6 cellular contexts compared by ENCODE assay signal in genomic region chr15:42491540-42492225, GRCh38. TPM values are rescaled to one million over a fixed set of nuclear protein-coding genes. Genes with fewer than 3 reads are reported as not detected.
DNase-seq lines count a peak whose midpoint lies in the region; ATAC-seq and TF ChIP-seq lines count a peak whose summit lies in the region.

No MANE protein-coding gene starts in this region.

- H3K36me3 Mint-ChIP-seq in neural progenitor cell, result peaks cover 6% of the 10 kb centered on the region

- TF ChIP-seq CTCF in brain microvascular endothelial cell (IDR thresholded peaks at IDR 0.05; ENCODE audit: low read depth, low read length, missing control alignments) (no peak), neural progenitor cell (IDR thresholded peaks at IDR 0.05) (no peak)

- H3K27ac Mint-ChIP-seq in neural progenitor cell, result peak overlapping the region; percentile 100

- H4K20me1 ChIP-seq in neural progenitor cell (ENCODE audit: low read depth), result no peaks in the 10 kb centered on the region

- H3K9ac ChIP-seq in neural progenitor cell, result peak overlapping the region; percentile 70

- H3K27me3 ChIP-seq in brain microvascular endothelial cell (replicated peaks) (no peaks in the 10 kb centered on the region), neural progenitor cell (no peaks in the 10 kb centered on the region)

- peak overlapping the region; percentile 99 for H3K27ac ChIP-seq in brain microvascular endothelial cell
- H3K27ac ChIP-seq in neural progenitor cell, result peak overlapping the region; percentile 87

- H3K4me1 Mint-ChIP-seq in neural progenitor cell, result peaks cover 33% of the 10 kb centered on the region

- peaks cover 44% of the 10 kb centered on the region for H3K79me2 ChIP-seq in neural progenitor cell (ENCODE audit: low read depth)

- in situ Hi-C loops in brain microvascular endothelial cell (cut with HindIII; ENCODE audit: low pct_ligation_motif_present, low sequenced_read_pairs), result no loop called here

- peaks cover 25% of the 10 kb centered on the region for H3F3A ChIP-seq in neural progenitor cell (ENCODE audit: low read depth)

- peak; percentile 38 for DNase-seq in HPDE6-E6E7 (ENCODE audit: extremely low spot score)
- DNase-seq in brain microvascular endothelial cell, result peak; percentile 50
- no peak for DNase-seq in neural progenitor cell (ENCODE audit: low spot score)

- H3K4me2 ChIP-seq in neural progenitor cell, result peak overlapping the region; percentile 91

- ATAC-seq in GM18511 (IDR thresholded peaks at IDR 0.05; ENCODE audit: unreplicated experiment) (no peak), GM21723 (IDR thresholded peaks at IDR 0.05; ENCODE audit: unreplicated experiment) (no peak), GM18519 (IDR thresholded peaks at IDR 0.05; ENCODE audit: low FRiP score, unreplicated experiment) (no peak)

- H3K36me3 ChIP-seq in brain microvascular endothelial cell (replicated peaks) (no peaks in the 10 kb centered on the region), neural progenitor cell (no peaks in the 10 kb centered on the region)

- H2AFZ ChIP-seq in neural progenitor cell (replicated peaks), result peak overlapping the region; percentile 97

- H3K4me1 ChIP-seq in neural progenitor cell, result peaks cover 10% of the 10 kb centered on the region

- H3K4me3 ChIP-seq in brain microvascular endothelial cell (ENCODE audit: low read depth, low read length) (peak overlapping the region; percentile 99), neural progenitor cell (peak overlapping the region; percentile 69)

- H3K27me3 Mint-ChIP-seq in neural progenitor cell (ENCODE audit: insufficient read depth, low read depth), result peaks cover 2% of the 10 kb centered on the region

- no peaks in the 10 kb centered on the region for H3K9me3 ChIP-seq in neural progenitor cell (ENCODE audit: low read depth)

- H3K9me3 Mint-ChIP-seq in neural progenitor cell, result no peaks in the 10 kb centered on the region

- peak overlapping the region; percentile 88 for H3K4me3 Mint-ChIP-seq in neural progenitor cell

RNA-seq across cellular contexts. Expression of gene ZNF106, which starts 0.7 kb away (rescaled TPM):
- 59.9 and 72.2 TPM in 2 replicates for total RNA-seq in neural progenitor cell (ENCODE audit: low replicate concordance)

RNA-seq across cellular contexts. Expression of gene SNAP23, which starts 3.8 kb away (rescaled TPM):
- 69.6 and 96.3 TPM in 2 replicates for total RNA-seq in neural progenitor cell (ENCODE audit: low replicate concordance)

RNA-seq across cellular contexts. Expression of gene LRRC57, which starts 56.9 kb away (rescaled TPM):
- 13.8 and 18.1 TPM in 2 replicates for total RNA-seq in neural progenitor cell (ENCODE audit: low replicate concordance)

RNA-seq across cellular contexts. Expression of gene HAUS2, which starts 57.0 kb away (rescaled TPM):
- total RNA-seq in neural progenitor cell (ENCODE audit: low replicate concordance), result 42.9 and 72.2 TPM in 2 replicates
